In genomic region chr13:28423010-28423409, GRCh38 we compare ENCODE assay signal across 8 cellular contexts.
A peak's percentile ranks its signal among the peaks of the same experiment; 100 is the strongest.
DNase-seq lines count a peak whose midpoint lies in the region; ATAC-seq and TF ChIP-seq lines count a peak whose summit lies in the region.

No MANE protein-coding gene starts in this region.

- H3K79me2 ChIP-seq in hepatocyte = no peaks in the 10 kb centered on the region
- no peaks in the 10 kb centered on the region for H3K79me2 ChIP-seq in trophoblast cell (ENCODE audit: control insufficient read depth, insufficient read depth, low read length, poor library complexity)

- no peak for TF ChIP-seq CTCF in hepatocyte (IDR thresholded peaks at IDR 0.05; ENCODE audit: poor library complexity)

- no peak overlapping the region for H2AK5ac ChIP-seq in trophoblast cell (ENCODE audit: low read length)

- peaks cover 13% of the 10 kb centered on the region for H3K4me1 Mint-ChIP-seq in activated naive CD8-positive, alpha-beta T cell treated with anti-CD3 and anti-CD28 coated beads, Interleukin-2, amount 10 ng/mL, durations not matched to agents 7 days and 5 days
- peaks cover 11% of the 10 kb centered on the region for H3K4me1 Mint-ChIP-seq in stimulated activated effector memory CD8-positive, alpha-beta T cell treated with anti-CD3 and anti-CD28 coated beads, Interleukin-12 subunit alpha, Interleukin-12 subunit beta, amount 100 ng/mL, for 72 hours

- H3K9me3 ChIP-seq in hepatocyte (ENCODE audit: low read depth) (no peaks in the 10 kb centered on the region), trophoblast cell (ENCODE audit: insufficient read depth, low read depth, low read length) (no peaks in the 10 kb centered on the region)
- no peaks in the 10 kb centered on the region for H3K9me3 ChIP-seq in effector memory CD4-positive, alpha-beta T cell (ENCODE audit: control insufficient read depth, low read length)

- peak; percentile 52 for ATAC-seq in Right ventricle myocardium inferior
- peak; percentile 93 for ATAC-seq in HG03354 (IDR thresholded peaks at IDR 0.05; ENCODE audit: poor library complexity, severe bottlenecking, unreplicated experiment)
- peak; percentile 93 for ATAC-seq in activated naive CD8-positive, alpha-beta T cell treated with anti-CD3 and anti-CD28 coated beads, Interleukin-2, amount 10 ng/mL, durations not matched to agents 7 days and 5 days (ENCODE audit: low read depth)
- peak; percentile 87 for ATAC-seq in stimulated activated effector memory CD8-positive, alpha-beta T cell treated with anti-CD3 and anti-CD28 coated beads, Interleukin-12 subunit alpha, Interleukin-12 subunit beta, amount 100 ng/mL, for 72 hours

- H3K4ac ChIP-seq in trophoblast cell (ENCODE audit: low read depth, low read length) = no peak overlapping the region

- peak overlapping the region; percentile 83 for H3K4me3 Mint-ChIP-seq in activated naive CD8-positive, alpha-beta T cell treated with anti-CD3 and anti-CD28 coated beads, Interleukin-2, amount 10 ng/mL, durations not matched to agents 7 days and 5 days
- H3K4me3 Mint-ChIP-seq in stimulated activated effector memory CD8-positive, alpha-beta T cell treated with anti-CD3 and anti-CD28 coated beads, Interleukin-12 subunit alpha, Interleukin-12 subunit beta, amount 100 ng/mL, for 72 hours = peak overlapping the region; percentile 27

- no peaks in the 10 kb centered on the region for H3K9me2 ChIP-seq in hepatocyte (replicated peaks; ENCODE audit: insufficient read depth)

- no peak overlapping the region for H2BK120ac ChIP-seq in trophoblast cell (ENCODE audit: insufficient read depth, low read length, poor library complexity)

- H3K4me2 ChIP-seq in hepatocyte = no peak overlapping the region
- H3K4me2 ChIP-seq in trophoblast cell (ENCODE audit: low read length) = no peak overlapping the region

- H3K27me3 Mint-ChIP-seq in activated naive CD8-positive, alpha-beta T cell treated with anti-CD3 and anti-CD28 coated beads, Interleukin-2, amount 10 ng/mL, durations not matched to agents 7 days and 5 days = peaks cover 6% of the 10 kb centered on the region

- 65% methylated on average over 5 of the region's 5 CpGs for WGBS in hepatocyte (ENCODE audit: low lambda C conversion rate, missing lambda C conversion rate)
- WGBS in trophoblast cell (ENCODE audit: extremely low coverage, insufficient coverage, insufficient read length) = no CpG with 5 or more reads among the region's 5 CpGs

- no peak overlapping the region for H2BK5ac ChIP-seq in trophoblast cell (ENCODE audit: low read depth, low read length, poor library complexity)

- H3K9me3 Mint-ChIP-seq in activated naive CD8-positive, alpha-beta T cell treated with anti-CD3 and anti-CD28 coated beads, Interleukin-2, amount 10 ng/mL, durations not matched to agents 7 days and 5 days = peaks cover 1% of the 10 kb centered on the region
- no peaks in the 10 kb centered on the region for H3K9me3 Mint-ChIP-seq in stimulated activated effector memory CD8-positive, alpha-beta T cell treated with anti-CD3 and anti-CD28 coated beads, Interleukin-12 subunit alpha, Interleukin-12 subunit beta, amount 100 ng/mL, for 72 hours

- H3K27me3 ChIP-seq in hepatocyte (no peaks in the 10 kb centered on the region), trophoblast cell (ENCODE audit: insufficient read depth, low read length) (no peaks in the 10 kb centered on the region)
- no peaks in the 10 kb centered on the region for H3K27me3 ChIP-seq in effector memory CD4-positive, alpha-beta T cell (replicated peaks; ENCODE audit: control insufficient read depth, insufficient read depth, low read length, poor library complexity, severe bottlenecking)

- H4K8ac ChIP-seq in trophoblast cell (ENCODE audit: low read depth, low read length) = no peak overlapping the region

- no peak overlapping the region for H2BK12ac ChIP-seq in trophoblast cell (ENCODE audit: low read length)

- intact Hi-C loops in Right ventricle myocardium inferior (cut with DNase I) = no loop called here
- intact Hi-C loops in cardiac septum (cut with DNase I) = no loop called here

- no peak overlapping the region for H4K12ac ChIP-seq in trophoblast cell (ENCODE audit: low read depth, low read length)

- peaks cover 7% of the 10 kb centered on the region for H3K36me3 Mint-ChIP-seq in activated naive CD8-positive, alpha-beta T cell treated with anti-CD3 and anti-CD28 coated beads, Interleukin-2, amount 10 ng/mL, durations not matched to agents 7 days and 5 days
- H3K36me3 Mint-ChIP-seq in stimulated activated effector memory CD8-positive, alpha-beta T cell treated with anti-CD3 and anti-CD28 coated beads, Interleukin-12 subunit alpha, Interleukin-12 subunit beta, amount 100 ng/mL, for 72 hours = peaks cover 6% of the 10 kb centered on the region

- H3K27ac Mint-ChIP-seq in activated naive CD8-positive, alpha-beta T cell treated with anti-CD3 and anti-CD28 coated beads, Interleukin-2, amount 10 ng/mL, durations not matched to agents 7 days and 5 days = peak overlapping the region; percentile 72
- no peak overlapping the region for H3K27ac Mint-ChIP-seq in stimulated activated effector memory CD8-positive, alpha-beta T cell treated with anti-CD3 and anti-CD28 coated beads, Interleukin-12 subunit alpha, Interleukin-12 subunit beta, amount 100 ng/mL, for 72 hours

- no peaks in the 10 kb centered on the region for H4K20me1 ChIP-seq in hepatocyte (ENCODE audit: insufficient read depth, poor library complexity, severe bottlenecking)

- no peak overlapping the region for H3K14ac ChIP-seq in trophoblast cell (ENCODE audit: low read length)

- no peaks in the 10 kb centered on the region for H3K36me3 ChIP-seq in hepatocyte (replicated peaks; ENCODE audit: insufficient read depth, low read depth)
- H3K36me3 ChIP-seq in trophoblast cell (ENCODE audit: control insufficient read depth in 1 of 2, insufficient read depth in 2 of 2, low read length in 2 of 2) = peaks cover 0 to 2% of the 10 kb centered on the region in 2 experiments
- H3K36me3 ChIP-seq in effector memory CD4-positive, alpha-beta T cell (ENCODE audit: control insufficient read depth, insufficient read depth, low read length) = no peaks in the 10 kb centered on the region

- H3K4me1 ChIP-seq in hepatocyte (ENCODE audit: insufficient read depth) = no peaks in the 10 kb centered on the region
- no peaks in the 10 kb centered on the region for H3K4me1 ChIP-seq in trophoblast cell (ENCODE audit: control insufficient read depth in 1 of 2, insufficient read depth in 2 of 2, low read length in 2 of 2)
- H3K4me1 ChIP-seq in effector memory CD4-positive, alpha-beta T cell (ENCODE audit: control insufficient read depth, insufficient read depth, low read length, poor library complexity, severe bottlenecking) = no peaks in the 10 kb centered on the region

- no peak overlapping the region for H3K23ac ChIP-seq in trophoblast cell (ENCODE audit: low read length)

- no peak overlapping the region for H3K9ac ChIP-seq in trophoblast cell (ENCODE audit: low read length)

- H3K27ac ChIP-seq in hepatocyte (no peak overlapping the region), trophoblast cell (ENCODE audit: low read depth, low read length) (no peak overlapping the region)
- H3K27ac ChIP-seq in effector memory CD4-positive, alpha-beta T cell (ENCODE audit: insufficient read depth, low read length, poor library complexity, severe bottlenecking) = no peak overlapping the region

- H2AFZ ChIP-seq in hepatocyte (no peak overlapping the region), trophoblast cell (ENCODE audit: insufficient read depth, low read length, poor library complexity) (no peak overlapping the region)

- no peaks in the 10 kb centered on the region for H3K79me1 ChIP-seq in trophoblast cell (ENCODE audit: low read length)

- no peak overlapping the region for H4K91ac ChIP-seq in trophoblast cell (ENCODE audit: low read depth, low read length)

- H3K4me3 ChIP-seq in hepatocyte = no peak overlapping the region
- H3K4me3 ChIP-seq in trophoblast cell (ENCODE audit: low read depth, low read length) = no peak overlapping the region
- no peak overlapping the region for H3K4me3 ChIP-seq in effector memory CD4-positive, alpha-beta T cell (ENCODE audit: insufficient read depth, low read depth, low read length, poor library complexity, severe bottlenecking)

- DNase-seq in Right ventricle myocardium inferior (ENCODE audit: missing footprints) (peak; percentile 72), cardiac septum (ENCODE audit: low spot score) (no peak), hepatocyte (ENCODE audit: low spot score) (no peak), trophoblast cell (no peak)
- peak; percentile 63 for DNase-seq in activated naive CD8-positive, alpha-beta T cell treated with anti-CD3 and anti-CD28 coated beads, Interleukin-2, amount 10 ng/mL, durations not matched to agents 7 days and 5 days
- no peak for DNase-seq in stimulated activated effector memory CD8-positive, alpha-beta T cell treated with anti-CD3 and anti-CD28 coated beads, Interleukin-12 subunit alpha, Interleukin-12 subunit beta, amount 100 ng/mL, for 72 hours (ENCODE audit: low spot score in 2 of 2)
- DNase-seq in effector memory CD4-positive, alpha-beta T cell = no peak

- H3K18ac ChIP-seq in trophoblast cell (ENCODE audit: low read length) = no peak overlapping the region

- POLR2A ChIA-PET in activated naive CD8-positive, alpha-beta T cell treated with anti-CD3 and anti-CD28 coated beads, Interleukin-2, amount 10 ng/mL, durations not matched to agents 7 days and 5 days (lab: Charles Lee) = no interaction called here

Comparison
In these comparisons a context has a peak if more than half of its experiments do, and no peak if none do; other contexts are left out.
1. DNase-seq: peak in Right ventricle myocardium inferior (single experiment) and activated naive CD8-positive, alpha-beta T cell treated with anti-CD3 and anti-CD28 coated beads, Interleukin-2, amount 10 ng/mL, durations not matched to agents 7 days and 5 days (single experiment); none in cardiac septum (single experiment), stimulated activated effector memory CD8-positive, alpha-beta T cell treated with anti-CD3 and anti-CD28 coated beads, Interleukin-12 subunit alpha, Interleukin-12 subunit beta, amount 100 ng/mL, for 72 hours (0 of 2), hepatocyte (single experiment), trophoblast cell (0 of 2) and effector memory CD4-positive, alpha-beta T cell (0 of 3).
2. Peak in every context shown above with its lines, with median percentiles within 50 percentile points of each other: ATAC-seq.